ENCODE assay signal across 33 cellular contexts in genomic region chr14:79920180-79920579, GRCh38.
"Had no signal": no experiment of that assay in that cellular context is flagged by ENCODE, and none has a peak within 500 bp of the region (broad histone marks: within the 10 kb centered on the region; RNA-seq: fewer than 3 reads in every experiment).

No MANE protein-coding gene starts in this region.

- H3K9me3 ChIP-seq: adrenal gland, body of pancreas, MG63, SJSA1 had no signal

- H3K27ac ChIP-seq: adrenal gland, body of pancreas, breast epithelium, SJSA1, VCaP had no signal

- H3K4me1 ChIP-seq: adrenal gland, body of pancreas, breast epithelium, SJSA1 had no signal

- H3K4me3 ChIP-seq: adrenal gland, body of pancreas, breast epithelium, MG63, SJSA1 had no signal

- H3K36me3 ChIP-seq: adrenal gland, breast epithelium, MG63, SJSA1 had no signal

- H3K27me3 ChIP-seq: adrenal gland, body of pancreas, breast epithelium, MG63, SJSA1 had no signal

- ATAC-seq: activated naive CD4-positive, alpha-beta T cell treated with anti-CD3 and anti-CD28 coated beads, Interleukin-2, amount 50 U/mL, for 72 hours; activated T-cell treated with anti-CD3 and anti-CD28 coated beads, Interleukin-2, amount 50 U/mL, for 4 hours; body of pancreas; Panc1 had no signal

- DNase-seq: activated B cell treated with CpG ODN at 0.5 μM for 24 hours; activated CD4-positive, alpha-beta memory T cell treated with anti-CD3 and anti-CD28 coated beads for 36 hours; activated CD4-positive, alpha-beta T cell treated with anti-CD3 and anti-CD28 coated beads for 4 hours; activated CD4-positive, alpha-beta T cell treated with anti-CD3 and anti-CD28 coated beads, Interleukin-2, amount 50 U/mL, for 1 hour; activated CD4-positive, CD25-positive, alpha-beta regulatory T cell treated with anti-CD3 and anti-CD28 coated beads, Interleukin-2, amount 50 U/mL, for 72 hours; activated CD8-positive, alpha-beta memory T cell treated with anti-CD3 and anti-CD28 coated beads, Interleukin-2, amount 50 U/mL, for 4 hours; activated gamma-delta T cell treated with Interleukin-2 at 50 U/mL for 16 hours; activated naive CD4-positive, alpha-beta T cell treated with anti-CD3 and anti-CD28 coated beads for 36 hours; activated T-cell treated with anti-CD3 and anti-CD28 coated beads for 4 hours; activated T-cell treated with anti-CD3 and anti-CD28 coated beads, Interleukin-2, amount 50 U/mL, for 4 hours; adrenal gland; body of pancreas; Kasumi-1; KG1; MG63; NCI-H1048; NCI-H1105 treated with DMSO at 0.1 percent for 48 hours; NCI-H1436; NCI-H1694; NCI-H1930; NCI-H2081 treated with DMSO at 0.1 percent for 48 hours; NCI-H345; NCI-H524 treated with DMSO at 0.1 percent for 48 hours; SHP77 treated with DMSO at 0.1 percent for 48 hours; SW 1271; T-helper 1 cell; T-helper 2 cell; T-helper 9 cell had no signal
